In genomic region chr14:67240168-67240932, GRCh38 we compare ENCODE assay signal across 8 cellular contexts. TPM values are rescaled to one million over a fixed set of nuclear protein-coding genes. Genes with fewer than 3 reads are reported as not detected.
DNase-seq lines count a peak whose midpoint lies in the region; ATAC-seq and TF ChIP-seq lines count a peak whose summit lies in the region.

No MANE protein-coding gene starts in this region.

- H3K27me3 ChIP-seq in CD8-positive, alpha-beta memory T cell (ENCODE audit: insufficient read depth, low read length, poor library complexity, severe bottlenecking), result no peaks in the 10 kb centered on the region
- H3K27me3 ChIP-seq in ectodermal cell (ENCODE audit: control insufficient read depth, insufficient read depth, low read length, poor library complexity, severe bottlenecking), result peaks cover 22% of the 10 kb centered on the region

- WGBS in ectodermal cell, 2 experiments, result 34% methylated on average over 23 of the region's 23 CpGs
- WGBS in lower leg skin, 2 donors, result 11 to 13% methylated on average over 23 of the region's 23 CpGs

- TF ChIP-seq CTCF in VCaP (conservative IDR thresholded peaks at IDR 0.05) (no peak), lower leg skin (IDR thresholded peaks at IDR 0.05) (no peak)

- peaks cover 11% of the 10 kb centered on the region for H3K4me1 ChIP-seq in CD8-positive, alpha-beta memory T cell (ENCODE audit: insufficient read depth, low read length)
- H3K4me1 ChIP-seq in ectodermal cell (ENCODE audit: control insufficient read depth, insufficient read depth, low read length), result no peaks in the 10 kb centered on the region

- H3K9me3 ChIP-seq in CD8-positive, alpha-beta memory T cell (ENCODE audit: low read length), result no peaks in the 10 kb centered on the region
- H3K9me3 ChIP-seq in ectodermal cell (ENCODE audit: control insufficient read depth, low read length), result no peaks in the 10 kb centered on the region

- peaks cover 0 to 2% of the 10 kb centered on the region in 2 donors for H3K27me3 Mint-ChIP-seq in CD8-positive, alpha-beta memory T cell

- intact Hi-C loops in lower leg skin (cut with DNase I; ENCODE audit: low total_unique reads), result no loop called here

- peak overlapping the region in 7 of 8 donors; percentile 68 to 92 (median 79) for H3K27ac Mint-ChIP-seq in CD8-positive, alpha-beta memory T cell

- POLR2A ChIA-PET in CD8-positive, alpha-beta memory T cell (lab: Charles Lee), result interaction anchor here (1.0 to 1.1 kb wide), 2 partner anchors 46 to 119 kb away, joined by 3 to 7 read pairs; partner anchors contain the start of genes ATP6V1D and EIF2S1

- peak overlapping the region; percentile 81 for H3K4me3 ChIP-seq in CD8-positive, alpha-beta memory T cell (ENCODE audit: low read length)
- H3K4me3 ChIP-seq in Jurkat, Clone E6-1 (ENCODE audit: low read length), result peak overlapping the region; percentile 80
- H3K4me3 ChIP-seq in ectodermal cell (ENCODE audit: insufficient read depth, low read depth, low read length), result peak overlapping the region; percentile 84
- H3K4me3 ChIP-seq in lower leg skin (ENCODE audit: low read depth, poor library complexity, severe bottlenecking), result peak overlapping the region; percentile 8

- CTCF ChIA-PET in CD8-positive, alpha-beta memory T cell (lab: Charles Lee), result interaction anchor here (2.6 kb wide), 1 partner anchor 120 kb away, joined by 8 read pairs; the partner anchor contains the start of genes ATP6V1D and EIF2S1

- DNase-seq in CD8-positive, alpha-beta memory T cell, result peak in 3 of 5 donors; percentile 10 to 54 (median 27)
- peak; percentile 8 for DNase-seq in Jurkat, Clone E6-1 (ENCODE audit: low read depth, low spot score)
- DNase-seq in lower leg skin (ENCODE audit: low spot score in 2 of 2) (peak; percentile 56 to 92), retina (no peak)
- peak; percentile 3 to 20 for DNase-seq in stimulated activated CD8-positive, alpha-beta memory T cell treated with anti-CD3 and anti-CD28 coated beads, Interleukin-2, amount 100 ng/mL, for 48 hours (ENCODE audit: low read depth in 2 of 2)

- no peaks in the 10 kb centered on the region for H3K36me3 ChIP-seq in CD8-positive, alpha-beta memory T cell (ENCODE audit: insufficient read depth, low read length)
- no peaks in the 10 kb centered on the region for H3K36me3 ChIP-seq in ectodermal cell (ENCODE audit: control insufficient read depth, insufficient read depth, low read length)

- ATAC-seq in GM21390 (IDR thresholded peaks at IDR 0.05; ENCODE audit: unreplicated experiment), result peak; percentile 14

- TF ChIP-seq POLR2A in lower leg skin (IDR thresholded peaks at IDR 0.05), result no peak

- H3K36me3 Mint-ChIP-seq in CD8-positive, alpha-beta memory T cell, result peaks cover 0 to 7% (median 0%) of the 10 kb centered on the region in 3 donors

- H3K4me1 Mint-ChIP-seq in CD8-positive, alpha-beta memory T cell, result peaks cover 20 to 30% (median 30%) of the 10 kb centered on the region in 3 donors

- peak overlapping the region; percentile 73 to 97 (median 91) for H3K4me3 Mint-ChIP-seq in CD8-positive, alpha-beta memory T cell

- H3K9me3 Mint-ChIP-seq in CD8-positive, alpha-beta memory T cell, result no peaks in the 10 kb centered on the region

- H3K27ac ChIP-seq in CD8-positive, alpha-beta memory T cell (ENCODE audit: low read depth, low read length), result peak overlapping the region; percentile 56
- H3K27ac ChIP-seq in VCaP (peak overlapping the region; percentile 97), ectodermal cell (ENCODE audit: insufficient read depth, low read depth, low read length, poor library complexity, severe bottlenecking) (no peak overlapping the region)

RNA-seq across cellular contexts. Expression of gene PALS1, which starts 0.9 kb away (rescaled TPM):
- total RNA-seq in CD8-positive, alpha-beta memory T cell, result 1 to 10 TPM; 5.6 to 6.7 TPM
- 1.8 TPM for polyA plus RNA-seq in CD8-positive, alpha-beta memory T cell
- 7.7 TPM for polyA plus RNA-seq in Jurkat, Clone E6-1 (2012; ENCODE audit: insufficient read depth, insufficient read length)
- 42.3 TPM for polyA plus RNA-seq in ectodermal cell (2013, experiment 1 of 4)
- 45.1 TPM for polyA plus RNA-seq in ectodermal cell (2013, experiment 2 of 4)
- 35.6 TPM for polyA plus RNA-seq in ectodermal cell (2013, experiment 3 of 4)
- polyA plus RNA-seq in ectodermal cell (2013, experiment 4 of 4), result 35.8 TPM
- 10 to 100 TPM in 3 of 4 donors, 1 to 10 TPM in 1; 9.2 to 20.9 (median 12.9) TPM for total RNA-seq in lower leg skin

RNA-seq across cellular contexts. Expression of gene GARIN2, which starts 51.1 kb away (rescaled TPM):
- total RNA-seq in CD8-positive, alpha-beta memory T cell, result not detected
- not detected for polyA plus RNA-seq in CD8-positive, alpha-beta memory T cell
- polyA plus RNA-seq in Jurkat, Clone E6-1 (2012; ENCODE audit: insufficient read depth, insufficient read length), result not detected
- polyA plus RNA-seq in ectodermal cell (2013, experiment 1 of 4), result 0.76 TPM
- polyA plus RNA-seq in ectodermal cell (2013, experiment 2 of 4), result 0.80 TPM
- polyA plus RNA-seq in ectodermal cell (2013, experiment 3 of 4), result 0.59 TPM
- polyA plus RNA-seq in ectodermal cell (2013, experiment 4 of 4), result 0.65 TPM
- not detected for total RNA-seq in lower leg skin

Comparison
In these comparisons a context has a peak if more than half of its experiments do, and no peak if none do; other contexts are left out.
1. H3K4me3 ChIP-seq: peak in every context shown above with its lines; median percentile 84 in ectodermal cell; 81 in CD8-positive, alpha-beta memory T cell; 80 in Jurkat, Clone E6-1; 8 in lower leg skin.